11 cellular contexts compared by ENCODE assay signal in the genomic region with DNA sequence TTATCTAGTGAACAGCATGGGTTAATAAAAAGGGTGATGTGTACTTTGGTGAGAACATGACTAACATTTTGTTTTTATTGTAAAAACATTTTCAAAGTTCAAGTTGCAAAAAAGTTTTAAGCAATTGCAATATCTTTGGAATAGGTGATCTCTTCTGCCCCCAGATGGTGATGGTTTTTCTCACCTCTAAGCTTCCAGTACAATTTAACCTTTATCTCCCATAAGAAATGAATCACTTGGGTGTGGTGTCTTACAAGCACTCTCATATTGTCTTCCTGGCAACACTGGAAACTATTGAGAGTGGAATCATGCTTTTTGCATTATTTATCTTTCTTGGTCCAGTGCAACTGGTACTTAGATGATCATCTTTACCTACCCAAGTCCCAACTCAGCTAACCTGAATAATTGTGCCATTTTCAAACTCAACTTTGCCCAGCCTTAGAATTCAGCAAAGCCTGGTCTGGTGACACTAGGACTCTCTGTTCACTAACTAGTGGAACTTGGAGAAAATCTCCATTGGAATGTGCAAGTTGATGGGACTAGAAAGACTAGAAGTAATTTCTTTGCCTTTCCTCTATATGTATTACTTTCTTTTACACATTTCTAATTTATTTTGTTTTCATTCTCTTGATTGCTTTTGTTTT.
A peak's percentile ranks its signal among the peaks of the same experiment; 100 is the strongest.
DNase-seq lines count a peak whose midpoint lies in the region; ATAC-seq and TF ChIP-seq lines count a peak whose summit lies in the region.
"Had no signal": no experiment of that assay in that cellular context is flagged by ENCODE, and none has a peak within 500 bp of the region (broad histone marks: within the 10 kb centered on the region; RNA-seq: fewer than 3 reads in every experiment).

No MANE protein-coding gene starts in this region.

- DNase-seq in natural killer cell (no peak), SK-MEL-5 (ENCODE audit: low read depth, low spot score) (peak; percentile 37), fibroblast of villous mesenchyme (ENCODE audit: low read depth) (peak; percentile 63), NCI-H1694 (lab: John Stamatoyannopoulos, UW) (no peak)
- DNase-seq in natural killer cell treated with Interleukin-12 subunit alpha and Interleukin-12 subunit beta and Interleukin-15 and Interleukin-18, amount 100 ng/mL, for 72 hours (ENCODE audit: low spot score) = no peak
- no peak for DNase-seq in naive thymus-derived CD4-positive, alpha-beta T cell
- no peak for DNase-seq in effector CD8-positive, alpha-beta T cell (lab: John Stamatoyannopoulos, UW)
- DNase-seq: activated naive CD4-positive, alpha-beta T cell treated with anti-CD3 and anti-CD28 coated beads, Interleukin-2, amount 10 ng/mL, durations not matched to agents 7 days and 5 days; DMS153 had no signal

- intact Hi-C loops in natural killer cell (cut with micrococcal nuclease) = no loop called here
- intact Hi-C loops in naive thymus-derived CD4-positive, alpha-beta T cell (cut with micrococcal nuclease) = no loop called here

- H3K36me3 Mint-ChIP-seq in natural killer cell = no peaks in the 10 kb centered on the region
- H3K36me3 Mint-ChIP-seq in natural killer cell treated with Interleukin-12 subunit alpha and Interleukin-12 subunit beta and Interleukin-15 and Interleukin-18, amount 100 ng/mL, for 72 hours = no peaks in the 10 kb centered on the region
- H3K36me3 Mint-ChIP-seq in naive thymus-derived CD4-positive, alpha-beta T cell = no peaks in the 10 kb centered on the region
- H3K36me3 Mint-ChIP-seq: activated naive CD4-positive, alpha-beta T cell treated with anti-CD3 and anti-CD28 coated beads, Interleukin-2, amount 10 ng/mL, durations not matched to agents 7 days and 5 days; memory B cell had no signal

- H3K9me3 Mint-ChIP-seq in natural killer cell = no peaks in the 10 kb centered on the region
- H3K9me3 Mint-ChIP-seq in natural killer cell treated with Interleukin-12 subunit alpha and Interleukin-12 subunit beta and Interleukin-15 and Interleukin-18, amount 100 ng/mL, for 72 hours = no peaks in the 10 kb centered on the region
- H3K9me3 Mint-ChIP-seq in naive thymus-derived CD4-positive, alpha-beta T cell = peaks cover 0 to 2% (median 0%) of the 10 kb centered on the region in 11 donors
- H3K9me3 Mint-ChIP-seq: activated naive CD4-positive, alpha-beta T cell treated with anti-CD3 and anti-CD28 coated beads, Interleukin-2, amount 10 ng/mL, durations not matched to agents 7 days and 5 days; memory B cell had no signal

- no peak overlapping the region for H3K27ac ChIP-seq in naive thymus-derived CD4-positive, alpha-beta T cell (ENCODE audit: low read depth, low read length)

- in situ Hi-C loops in SK-MEL-5 (cut with HindIII; ENCODE audit: low pct_unique_long_range_greater_than_20kb, low sequenced_read_pairs) = no loop called here

- H3K4me3 Mint-ChIP-seq in natural killer cell = no peak overlapping the region
- H3K4me3 Mint-ChIP-seq in natural killer cell treated with Interleukin-12 subunit alpha and Interleukin-12 subunit beta and Interleukin-15 and Interleukin-18, amount 100 ng/mL, for 72 hours = no peak overlapping the region
- no peak overlapping the region for H3K4me3 Mint-ChIP-seq in naive thymus-derived CD4-positive, alpha-beta T cell
- H3K4me3 Mint-ChIP-seq: activated naive CD4-positive, alpha-beta T cell treated with anti-CD3 and anti-CD28 coated beads, Interleukin-2, amount 10 ng/mL, durations not matched to agents 7 days and 5 days; memory B cell had no signal

- no peak overlapping the region for H3K4me3 ChIP-seq in fibroblast of villous mesenchyme (ENCODE audit: low read depth, low read length)
- no peak overlapping the region for H3K4me3 ChIP-seq in naive thymus-derived CD4-positive, alpha-beta T cell (ENCODE audit: low read length)

- ATAC-seq in natural killer cell (peak in 1 of 3 donors; percentile 31), GM21390 (IDR thresholded peaks at IDR 0.05; ENCODE audit: unreplicated experiment) (no peak)
- ATAC-seq in natural killer cell treated with Interleukin-12 subunit alpha and Interleukin-12 subunit beta and Interleukin-15 and Interleukin-18, amount 100 ng/mL, for 72 hours = no peak
- ATAC-seq in naive thymus-derived CD4-positive, alpha-beta T cell = no peak

- H3K4me1 Mint-ChIP-seq in natural killer cell = no peaks in the 10 kb centered on the region
- peaks cover 2 to 5% of the 10 kb centered on the region in 2 donors for H3K4me1 Mint-ChIP-seq in natural killer cell treated with Interleukin-12 subunit alpha and Interleukin-12 subunit beta and Interleukin-15 and Interleukin-18, amount 100 ng/mL, for 72 hours (ENCODE audit: low read depth in 2 of 2)
- H3K4me1 Mint-ChIP-seq in naive thymus-derived CD4-positive, alpha-beta T cell = no peaks in the 10 kb centered on the region
- H3K4me1 Mint-ChIP-seq: activated naive CD4-positive, alpha-beta T cell treated with anti-CD3 and anti-CD28 coated beads, Interleukin-2, amount 10 ng/mL, durations not matched to agents 7 days and 5 days had no signal

- no peaks in the 10 kb centered on the region for H3K9me3 ChIP-seq in naive thymus-derived CD4-positive, alpha-beta T cell (ENCODE audit: control insufficient read depth in 2 of 3, low read length in 3 of 3)

- peaks cover 0 to 3% of the 10 kb centered on the region in 2 donors for H3K27me3 Mint-ChIP-seq in natural killer cell (ENCODE audit: low read depth in 2 of 2)
- peaks cover 3 to 6% of the 10 kb centered on the region in 2 donors for H3K27me3 Mint-ChIP-seq in natural killer cell treated with Interleukin-12 subunit alpha and Interleukin-12 subunit beta and Interleukin-15 and Interleukin-18, amount 100 ng/mL, for 72 hours
- H3K27me3 Mint-ChIP-seq in naive thymus-derived CD4-positive, alpha-beta T cell = no peaks in the 10 kb centered on the region
- H3K27me3 Mint-ChIP-seq: activated naive CD4-positive, alpha-beta T cell treated with anti-CD3 and anti-CD28 coated beads, Interleukin-2, amount 10 ng/mL, durations not matched to agents 7 days and 5 days; memory B cell had no signal

- no peaks in the 10 kb centered on the region for H3K36me3 ChIP-seq in naive thymus-derived CD4-positive, alpha-beta T cell (ENCODE audit: control insufficient read depth in 2 of 3, insufficient read depth in 3 of 3, low read length in 3 of 3)

- TF ChIP-seq CTCF in natural killer cell (IDR thresholded peaks at IDR 0.05) (peak; percentile 35), fibroblast of villous mesenchyme (IDR thresholded peaks at IDR 0.05; ENCODE audit: insufficient read depth, low read depth, low read length) (peak; percentile 33)

- H3K4me1 ChIP-seq in naive thymus-derived CD4-positive, alpha-beta T cell (ENCODE audit: control insufficient read depth in 2 of 2, insufficient read depth in 2 of 2, low read length in 2 of 2) = no peaks in the 10 kb centered on the region

- H3K27ac Mint-ChIP-seq in natural killer cell = no peak overlapping the region
- H3K27ac Mint-ChIP-seq in natural killer cell treated with Interleukin-12 subunit alpha and Interleukin-12 subunit beta and Interleukin-15 and Interleukin-18, amount 100 ng/mL, for 72 hours = peak overlapping the region in 1 of 2 donors; percentile 13
- H3K27ac Mint-ChIP-seq in naive thymus-derived CD4-positive, alpha-beta T cell = no peak overlapping the region
- H3K27ac Mint-ChIP-seq: activated naive CD4-positive, alpha-beta T cell treated with anti-CD3 and anti-CD28 coated beads, Interleukin-2, amount 10 ng/mL, durations not matched to agents 7 days and 5 days; memory B cell had no signal

- CTCF ChIA-PET in naive thymus-derived CD4-positive, alpha-beta T cell (lab: Charles Lee) = no interaction called here

- H3K27me3 ChIP-seq in naive thymus-derived CD4-positive, alpha-beta T cell (ENCODE audit: control insufficient read depth in 2 of 2, insufficient read depth in 2 of 2, low read length in 2 of 2) = no peaks in the 10 kb centered on the region

- POLR2A ChIA-PET in naive thymus-derived CD4-positive, alpha-beta T cell (lab: Charles Lee) = no interaction called here

Comparison
In these comparisons a context has a peak if more than half of its experiments do, and no peak if none do; other contexts are left out.
1. DNase-seq: peak in SK-MEL-5 (single experiment) and fibroblast of villous mesenchyme (single experiment); none in natural killer cell (single experiment), natural killer cell treated with Interleukin-12 subunit alpha and Interleukin-12 subunit beta and Interleukin-15 and Interleukin-18, amount 100 ng/mL, for 72 hours (single experiment), NCI-H1694 (single experiment), naive thymus-derived CD4-positive, alpha-beta T cell (0 of 9) and effector CD8-positive, alpha-beta T cell (single experiment).